In the genomic region with DNA sequence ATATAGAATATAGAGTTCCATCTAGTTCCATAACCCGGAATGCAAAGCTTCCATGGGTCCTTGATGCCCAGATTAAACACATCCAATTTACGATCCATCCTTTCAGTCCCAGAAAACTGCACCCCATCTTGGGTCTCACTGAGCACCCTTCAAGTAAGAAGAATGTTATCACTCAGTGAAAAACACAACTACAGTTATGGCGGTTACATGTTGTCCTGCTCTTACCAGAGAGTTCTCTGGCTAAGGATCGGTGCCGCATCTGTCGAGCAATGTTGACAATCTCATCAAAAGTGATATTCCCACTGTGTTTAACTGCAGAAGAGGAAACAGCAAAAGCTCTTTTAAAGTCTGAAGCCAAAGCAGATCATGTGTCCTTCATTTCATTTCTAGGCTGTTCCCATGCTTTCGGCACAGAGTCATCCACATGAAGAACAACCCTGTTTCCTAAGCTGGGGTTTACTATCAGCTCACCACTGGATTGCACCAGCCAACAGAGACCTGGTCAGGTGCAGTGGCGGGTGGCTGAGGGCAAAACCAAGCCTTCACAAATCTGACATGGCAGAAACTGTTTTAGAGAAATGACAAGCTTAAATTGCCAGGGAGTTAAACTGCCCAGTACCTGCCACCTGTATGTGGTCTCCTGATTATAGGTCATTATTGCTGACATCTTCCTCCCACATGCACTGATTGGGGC, we compare ENCODE assay signal across 1 cellular context.
TF ChIP-seq lines count a peak whose summit lies in the region.

No MANE protein-coding gene starts in this region.

TF ChIP-seq in K562, 482 proteins besides CTCF, POLR2A, EP300 and RAD21:
- TF ChIP-seq LARP7 (IDR thresholded peaks at IDR 0.05) (no peak), WHSC1 (IDR thresholded peaks at IDR 0.05; ENCODE audit: low read length) (no peak), NFE2 (IDR thresholded peaks at IDR 0.05; ENCODE audit: low read depth) (no peak), ZNF384 (IDR thresholded peaks at IDR 0.05; ENCODE audit: low read depth, low read length) (no peak), RBFOX2 (IDR thresholded peaks at IDR 0.05; ENCODE audit: low read depth, low read length) (peak; percentile 40), HNRNPL (IDR thresholded peaks at IDR 0.05; ENCODE audit: low read depth, low read length) (0 out of 2 replicates have a peak, but pooled peaks have one; percentile 39), ARID2 (IDR thresholded peaks at IDR 0.05) (no peak), NELFE (IDR thresholded peaks at IDR 0.05; ENCODE audit: insufficient read depth, insufficient read length) (no peak), ZBTB7A (IDR thresholded peaks at IDR 0.05; ENCODE audit: borderline replicate concordance, control insufficient read depth, low read depth, low read length) (no peak), CBX5 (IDR thresholded peaks at IDR 0.05; ENCODE audit: borderline replicate concordance, low read depth) (no peak), STAT5A (IDR thresholded peaks at IDR 0.05; ENCODE audit: borderline replicate concordance, low read length) (no peak), DDX20 (tag; IDR thresholded peaks at IDR 0.05; ENCODE audit: low read depth) (no peak), POLR2AphosphoS2 (IDR thresholded peaks at IDR 0.05; ENCODE audit: low read length) (0 out of 2 replicates have a peak, but pooled peaks have one; percentile 20), PCBP1 (IDR thresholded peaks at IDR 0.05; ENCODE audit: low read depth, low read length, poor library complexity, severe bottlenecking) (no peak), ZNF76 (CRISPR knock-in tag; IDR thresholded peaks at IDR 0.05; ENCODE audit: borderline replicate concordance) (no peak), SRSF7 (optimal IDR thresholded peaks at IDR 0.05; ENCODE audit: low read depth, low read length) (no peak), POLR3G (IDR thresholded peaks at IDR 0.05; ENCODE audit: extremely low read depth, insufficient read length, insufficient replicate concordance) (no peak), POLR2B (IDR thresholded peaks at IDR 0.05; ENCODE audit: low read depth, partially characterized antibody) (no peak), ZNF668 (CRISPR knock-in tag; IDR thresholded peaks at IDR 0.05) (no peak), XRCC5 (IDR thresholded peaks at IDR 0.05; ENCODE audit: low read depth, low read length) (0 out of 2 replicates have a peak, but pooled peaks have one; percentile 15), CBFA2T2 (conservative IDR thresholded peaks at IDR 0.05) (no peak), CCAR2 (IDR thresholded peaks at IDR 0.05; ENCODE audit: low read depth, low read length) (no peak), ATF7 (IDR thresholded peaks at IDR 0.05) (0 out of 2 replicates have a peak, but pooled peaks have one; percentile 1), ZNF431 (CRISPR knock-in tag; IDR thresholded peaks at IDR 0.05) (0 out of 2 replicates have a peak, but pooled peaks have one; percentile 16), YY1 (IDR thresholded peaks at IDR 0.05; ENCODE audit: borderline replicate concordance in 1 of 3, control insufficient read depth in 1 of 3, extremely low read depth in 1 of 3, insufficient read depth in 3 of 3, insufficient read length in 1 of 3, insufficient replicate concordance in 2 of 3, low read depth in 1 of 3, low read length in 2 of 3) (no peak), BDP1 (IDR thresholded peaks at IDR 0.05; ENCODE audit: insufficient read depth, insufficient read length) (no peak), GABPB1 (CRISPR knock-in tag; IDR thresholded peaks at IDR 0.05) (no peak), NUFIP1 (IDR thresholded peaks at IDR 0.05; ENCODE audit: partially characterized antibody) (no peak), ZNF197 (CRISPR knock-in tag; IDR thresholded peaks at IDR 0.05; ENCODE audit: low read depth) (no peak), PHF21A (IDR thresholded peaks at IDR 0.05; ENCODE audit: borderline replicate concordance, low read depth) (no peak), SMAD3 (CRISPR knock-in tag; conservative IDR thresholded peaks at IDR 0.05) (no peak), RBM14 (IDR thresholded peaks at IDR 0.05; ENCODE audit: borderline replicate concordance, insufficient read depth, low read depth, low read length) (no peak), MAZ (CRISPR knock-in tag; conservative IDR thresholded peaks at IDR 0.05 in 1 of 2, IDR thresholded peaks at IDR 0.05 in 1 of 2) (no peak), DMBX1 (CRISPR knock-in tag; IDR thresholded peaks at IDR 0.05; ENCODE audit: borderline replicate concordance) (no peak), PHTF2 (CRISPR knock-in tag; IDR thresholded peaks at IDR 0.05) (no peak), CTBP1 (IDR thresholded peaks at IDR 0.05; ENCODE audit: borderline replicate concordance) (no peak), TGIF2 (CRISPR knock-in tag; IDR thresholded peaks at IDR 0.05) (no peak), FOSL1 (tag; conservative IDR thresholded peaks at IDR 0.05) (no peak), SMARCC2 (IDR thresholded peaks at IDR 0.05; ENCODE audit: low read depth) (no peak), GTF2E2 (tag; IDR thresholded peaks at IDR 0.05) (no peak), HNRNPUL1 (IDR thresholded peaks at IDR 0.05; ENCODE audit: low read length) (0 out of 2 replicates have a peak, but pooled peaks have one; percentile 7)
- TF ChIP-seq, protein P1, sequence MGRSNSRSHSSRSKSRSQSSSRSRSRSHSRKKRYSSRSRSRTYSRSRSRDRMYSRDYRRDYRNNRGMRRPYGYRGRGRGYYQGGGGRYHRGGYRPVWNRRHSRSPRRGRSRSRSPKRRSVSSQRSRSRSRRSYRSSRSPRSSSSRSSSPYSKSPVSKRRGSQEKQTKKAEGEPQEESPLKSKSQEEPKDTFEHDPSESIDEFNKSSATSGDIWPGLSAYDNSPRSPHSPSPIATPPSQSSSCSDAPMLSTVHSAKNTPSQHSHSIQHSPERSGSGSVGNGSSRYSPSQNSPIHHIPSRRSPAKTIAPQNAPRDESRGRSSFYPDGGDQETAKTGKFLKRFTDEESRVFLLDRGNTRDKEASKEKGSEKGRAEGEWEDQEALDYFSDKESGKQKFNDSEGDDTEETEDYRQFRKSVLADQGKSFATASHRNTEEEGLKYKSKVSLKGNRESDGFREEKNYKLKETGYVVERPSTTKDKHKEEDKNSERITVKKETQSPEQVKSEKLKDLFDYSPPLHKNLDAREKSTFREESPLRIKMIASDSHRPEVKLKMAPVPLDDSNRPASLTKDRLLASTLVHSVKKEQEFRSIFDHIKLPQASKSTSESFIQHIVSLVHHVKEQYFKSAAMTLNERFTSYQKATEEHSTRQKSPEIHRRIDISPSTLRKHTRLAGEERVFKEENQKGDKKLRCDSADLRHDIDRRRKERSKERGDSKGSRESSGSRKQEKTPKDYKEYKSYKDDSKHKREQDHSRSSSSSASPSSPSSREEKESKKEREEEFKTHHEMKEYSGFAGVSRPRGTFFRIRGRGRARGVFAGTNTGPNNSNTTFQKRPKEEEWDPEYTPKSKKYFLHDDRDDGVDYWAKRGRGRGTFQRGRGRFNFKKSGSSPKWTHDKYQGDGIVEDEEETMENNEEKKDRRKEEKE (IDR thresholded peaks at IDR 0.05; ENCODE audit: borderline replicate concordance in 1 of 2, control insufficient read depth in 1 of 2, low read depth in 2 of 2, low read length in 1 of 2), result no peak
- TF ChIP-seq, protein P2, sequence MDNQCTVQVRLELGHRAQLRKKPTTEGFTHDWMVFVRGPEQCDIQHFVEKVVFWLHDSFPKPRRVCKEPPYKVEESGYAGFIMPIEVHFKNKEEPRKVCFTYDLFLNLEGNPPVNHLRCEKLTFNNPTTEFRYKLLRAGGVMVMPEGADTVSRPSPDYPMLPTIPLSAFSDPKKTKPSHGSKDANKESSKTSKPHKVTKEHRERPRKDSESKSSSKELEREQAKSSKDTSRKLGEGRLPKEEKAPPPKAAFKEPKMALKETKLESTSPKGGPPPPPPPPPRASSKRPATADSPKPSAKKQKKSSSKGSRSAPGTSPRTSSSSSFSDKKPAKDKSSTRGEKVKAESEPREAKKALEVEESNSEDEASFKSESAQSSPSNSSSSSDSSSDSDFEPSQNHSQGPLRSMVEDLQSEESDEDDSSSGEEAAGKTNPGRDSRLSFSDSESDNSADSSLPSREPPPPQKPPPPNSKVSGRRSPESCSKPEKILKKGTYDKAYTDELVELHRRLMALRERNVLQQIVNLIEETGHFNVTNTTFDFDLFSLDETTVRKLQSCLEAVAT (IDR thresholded peaks at IDR 0.05), result no peak
- TF ChIP-seq, protein P3, sequence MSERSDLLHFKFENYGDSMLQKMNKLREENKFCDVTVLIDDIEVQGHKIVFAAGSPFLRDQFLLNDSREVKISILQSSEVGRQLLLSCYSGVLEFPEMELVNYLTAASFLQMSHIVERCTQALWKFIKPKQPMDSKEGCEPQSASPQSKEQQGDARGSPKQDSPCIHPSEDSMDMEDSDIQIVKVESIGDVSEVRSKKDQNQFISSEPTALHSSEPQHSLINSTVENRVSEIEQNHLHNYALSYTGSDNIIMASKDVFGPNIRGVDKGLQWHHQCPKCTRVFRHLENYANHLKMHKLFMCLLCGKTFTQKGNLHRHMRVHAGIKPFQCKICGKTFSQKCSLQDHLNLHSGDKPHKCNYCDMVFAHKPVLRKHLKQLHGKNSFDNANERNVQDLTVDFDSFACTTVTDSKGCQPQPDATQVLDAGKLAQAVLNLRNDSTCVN (CRISPR knock-in tag; IDR thresholded peaks at IDR 0.05), result no peak
- TF ChIP-seq, protein P4, sequence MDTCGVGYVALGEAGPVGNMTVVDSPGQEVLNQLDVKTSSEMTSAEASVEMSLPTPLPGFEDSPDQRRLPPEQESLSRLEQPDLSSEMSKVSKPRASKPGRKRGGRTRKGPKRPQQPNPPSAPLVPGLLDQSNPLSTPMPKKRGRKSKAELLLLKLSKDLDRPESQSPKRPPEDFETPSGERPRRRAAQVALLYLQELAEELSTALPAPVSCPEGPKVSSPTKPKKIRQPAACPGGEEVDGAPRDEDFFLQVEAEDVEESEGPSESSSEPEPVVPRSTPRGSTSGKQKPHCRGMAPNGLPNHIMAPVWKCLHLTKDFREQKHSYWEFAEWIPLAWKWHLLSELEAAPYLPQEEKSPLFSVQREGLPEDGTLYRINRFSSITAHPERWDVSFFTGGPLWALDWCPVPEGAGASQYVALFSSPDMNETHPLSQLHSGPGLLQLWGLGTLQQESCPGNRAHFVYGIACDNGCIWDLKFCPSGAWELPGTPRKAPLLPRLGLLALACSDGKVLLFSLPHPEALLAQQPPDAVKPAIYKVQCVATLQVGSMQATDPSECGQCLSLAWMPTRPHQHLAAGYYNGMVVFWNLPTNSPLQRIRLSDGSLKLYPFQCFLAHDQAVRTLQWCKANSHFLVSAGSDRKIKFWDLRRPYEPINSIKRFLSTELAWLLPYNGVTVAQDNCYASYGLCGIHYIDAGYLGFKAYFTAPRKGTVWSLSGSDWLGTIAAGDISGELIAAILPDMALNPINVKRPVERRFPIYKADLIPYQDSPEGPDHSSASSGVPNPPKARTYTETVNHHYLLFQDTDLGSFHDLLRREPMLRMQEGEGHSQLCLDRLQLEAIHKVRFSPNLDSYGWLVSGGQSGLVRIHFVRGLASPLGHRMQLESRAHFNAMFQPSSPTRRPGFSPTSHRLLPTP (IDR thresholded peaks at IDR 0.05; ENCODE audit: borderline replicate concordance, extremely low read depth, insufficient read length), result no peak
- TF ChIP-seq, protein P5, sequence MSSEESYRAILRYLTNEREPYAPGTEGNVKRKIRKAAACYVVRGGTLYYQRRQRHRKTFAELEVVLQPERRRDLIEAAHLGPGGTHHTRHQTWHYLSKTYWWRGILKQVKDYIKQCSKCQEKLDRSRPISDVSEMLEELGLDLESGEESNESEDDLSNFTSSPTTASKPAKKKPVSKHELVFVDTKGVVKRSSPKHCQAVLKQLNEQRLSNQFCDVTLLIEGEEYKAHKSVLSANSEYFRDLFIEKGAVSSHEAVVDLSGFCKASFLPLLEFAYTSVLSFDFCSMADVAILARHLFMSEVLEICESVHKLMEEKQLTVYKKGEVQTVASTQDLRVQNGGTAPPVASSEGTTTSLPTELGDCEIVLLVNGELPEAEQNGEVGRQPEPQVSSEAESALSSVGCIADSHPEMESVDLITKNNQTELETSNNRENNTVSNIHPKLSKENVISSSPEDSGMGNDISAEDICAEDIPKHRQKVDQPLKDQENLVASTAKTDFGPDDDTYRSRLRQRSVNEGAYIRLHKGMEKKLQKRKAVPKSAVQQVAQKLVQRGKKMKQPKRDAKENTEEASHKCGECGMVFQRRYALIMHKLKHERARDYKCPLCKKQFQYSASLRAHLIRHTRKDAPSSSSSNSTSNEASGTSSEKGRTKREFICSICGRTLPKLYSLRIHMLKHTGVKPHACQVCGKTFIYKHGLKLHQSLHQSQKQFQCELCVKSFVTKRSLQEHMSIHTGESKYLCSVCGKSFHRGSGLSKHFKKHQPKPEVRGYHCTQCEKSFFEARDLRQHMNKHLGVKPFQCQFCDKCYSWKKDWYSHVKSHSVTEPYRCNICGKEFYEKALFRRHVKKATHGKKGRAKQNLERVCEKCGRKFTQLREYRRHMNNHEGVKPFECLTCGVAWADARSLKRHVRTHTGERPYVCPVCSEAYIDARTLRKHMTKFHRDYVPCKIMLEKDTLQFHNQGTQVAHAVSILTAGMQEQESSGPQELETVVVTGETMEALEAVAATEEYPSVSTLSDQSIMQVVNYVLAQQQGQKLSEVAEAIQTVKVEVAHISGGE (CRISPR knock-in tag; IDR thresholded peaks at IDR 0.05), result no peak
- TF ChIP-seq, protein P6, sequence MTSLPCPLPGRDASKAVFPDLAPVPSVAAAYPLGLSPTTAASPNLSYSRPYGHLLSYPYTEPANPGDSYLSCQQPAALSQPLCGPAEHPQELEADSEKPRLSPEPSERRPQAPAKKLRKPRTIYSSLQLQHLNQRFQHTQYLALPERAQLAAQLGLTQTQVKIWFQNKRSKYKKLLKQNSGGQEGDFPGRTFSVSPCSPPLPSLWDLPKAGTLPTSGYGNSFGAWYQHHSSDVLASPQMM (CRISPR knock-in tag; IDR thresholded peaks at IDR 0.05), result no peak
- TF ChIP-seq, protein P7, sequence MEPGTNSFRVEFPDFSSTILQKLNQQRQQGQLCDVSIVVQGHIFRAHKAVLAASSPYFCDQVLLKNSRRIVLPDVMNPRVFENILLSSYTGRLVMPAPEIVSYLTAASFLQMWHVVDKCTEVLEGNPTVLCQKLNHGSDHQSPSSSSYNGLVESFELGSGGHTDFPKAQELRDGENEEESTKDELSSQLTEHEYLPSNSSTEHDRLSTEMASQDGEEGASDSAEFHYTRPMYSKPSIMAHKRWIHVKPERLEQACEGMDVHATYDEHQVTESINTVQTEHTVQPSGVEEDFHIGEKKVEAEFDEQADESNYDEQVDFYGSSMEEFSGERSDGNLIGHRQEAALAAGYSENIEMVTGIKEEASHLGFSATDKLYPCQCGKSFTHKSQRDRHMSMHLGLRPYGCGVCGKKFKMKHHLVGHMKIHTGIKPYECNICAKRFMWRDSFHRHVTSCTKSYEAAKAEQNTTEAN (CRISPR knock-in tag; IDR thresholded peaks at IDR 0.05), result no peak
